24 cellular contexts compared by ENCODE assay signal in genomic region chr13:50286376-50286775, GRCh38.
"Had no signal": no experiment of that assay in that cellular context is flagged by ENCODE, and none has a peak within 500 bp of the region (broad histone marks: within the 10 kb centered on the region; RNA-seq: fewer than 3 reads in every experiment).

No MANE protein-coding gene starts in this region.

- H3K9me3 ChIP-seq: sigmoid colon, transverse colon, vagina had no signal

- DNase-seq: activated CD4-positive, alpha-beta memory T cell treated with anti-CD3 and anti-CD28 coated beads for 36 hours; activated CD4-positive, alpha-beta T cell treated with anti-CD3 and anti-CD28 coated beads for 48 hours; activated CD4-positive, CD25-positive, alpha-beta regulatory T cell; activated effector memory CD4-positive, alpha-beta T cell treated with Interleukin-2 at 50 U/mL for 16 hours; activated naive CD4-positive, alpha-beta T cell treated with anti-CD3 and anti-CD28 coated beads for 36 hours; activated naive CD8-positive, alpha-beta T cell treated with anti-CD3 and anti-CD28 coated beads, Interleukin-2, amount 10 ng/mL, durations not matched to agents 7 days and 5 days; activated T-cell treated with anti-CD3 and anti-CD28 coated beads, Interleukin-2, amount 50 U/mL, for 72 hours; amniotic stem cell; cortex of kidney; effector CD4-positive, alpha-beta T cell; erythroblast; foreskin keratinocyte; kidney; naive thymus-derived CD4-positive, alpha-beta T cell; sigmoid colon; stimulated activated CD4-positive, alpha-beta T cell treated with anti-CD3 and anti-CD28 coated beads, Interleukin-15, amount 100 ng/mL, for 24 hours; stimulated activated CD4-positive, alpha-beta T cell treated with anti-CD3 and anti-CD28 coated beads, Interleukin-2, amount 100 ng/mL, for 48 hours; stimulated activated CD8-positive, alpha-beta memory T cell treated with anti-CD3 and anti-CD28 coated beads, Interleukin-4, amount 100 ng/mL, for 48 hours; stimulated activated naive B cell treated with anti-CD40 and anti-IgM and Interleukin-4, amounts not matched to agents 10 μg/mL and 1 μg/mL and 100 μg/mL, for 72 hours; transverse colon had no signal

- H3K4me3 ChIP-seq: lung, sigmoid colon, smooth muscle cell, transverse colon, vagina had no signal

- H3K4me2 ChIP-seq: smooth muscle cell had no signal

- H3K27ac Mint-ChIP-seq: activated CD4-positive, alpha-beta memory T cell treated with anti-CD3 and anti-CD28 coated beads for 36 hours; activated naive CD4-positive, alpha-beta T cell treated with anti-CD3 and anti-CD28 coated beads for 36 hours; activated naive CD8-positive, alpha-beta T cell treated with anti-CD3 and anti-CD28 coated beads, Interleukin-2, amount 10 ng/mL, durations not matched to agents 7 days and 5 days; activated T-cell treated with anti-CD3 and anti-CD28 coated beads, Interleukin-2, amount 50 U/mL, for 72 hours; naive thymus-derived CD4-positive, alpha-beta T cell; stimulated activated naive B cell treated with anti-CD40 and anti-IgM and Interleukin-4, amounts not matched to agents 10 μg/mL and 1 μg/mL and 100 μg/mL, for 72 hours; T-helper 1 cell treated with Interleukin-12 subunit alpha and Interleukin-12 subunit beta and Interleukin-4 antibody, amounts not matched to agents 30 μg/mL and 1 μg/mL, for 36 hours had no signal

- H3K27ac ChIP-seq: foreskin keratinocyte, sigmoid colon, transverse colon, vagina had no signal

- H3K4me1 ChIP-seq: foreskin keratinocyte, sigmoid colon, transverse colon, vagina had no signal

- H3K36me3 ChIP-seq: sigmoid colon, transverse colon, vagina had no signal

- H3K27me3 ChIP-seq: sigmoid colon, transverse colon, vagina had no signal

- H3K4me3 Mint-ChIP-seq: activated CD4-positive, alpha-beta memory T cell treated with anti-CD3 and anti-CD28 coated beads for 36 hours; activated naive CD4-positive, alpha-beta T cell treated with anti-CD3 and anti-CD28 coated beads for 36 hours; activated naive CD8-positive, alpha-beta T cell treated with anti-CD3 and anti-CD28 coated beads, Interleukin-2, amount 10 ng/mL, durations not matched to agents 7 days and 5 days; activated T-cell treated with anti-CD3 and anti-CD28 coated beads, Interleukin-2, amount 50 U/mL, for 72 hours; naive thymus-derived CD4-positive, alpha-beta T cell; stimulated activated naive B cell treated with anti-CD40 and anti-IgM and Interleukin-4, amounts not matched to agents 10 μg/mL and 1 μg/mL and 100 μg/mL, for 72 hours; T-helper 1 cell treated with Interleukin-12 subunit alpha and Interleukin-12 subunit beta and Interleukin-4 antibody, amounts not matched to agents 30 μg/mL and 1 μg/mL, for 36 hours had no signal

- H3K27me3 Mint-ChIP-seq: activated CD4-positive, alpha-beta memory T cell treated with anti-CD3 and anti-CD28 coated beads for 36 hours had no signal
